ENCODE assay signal across 14 cellular contexts in genomic region chr2:25698752-25699151, GRCh38. TPM values are rescaled to one million over a fixed set of nuclear protein-coding genes. Genes with fewer than 3 reads are reported as not detected.
DNase-seq lines count a peak whose midpoint lies in the region; ATAC-seq and TF ChIP-seq lines count a peak whose summit lies in the region.
"Had no signal": no experiment of that assay in that cellular context is flagged by ENCODE, and none has a peak within 500 bp of the region (broad histone marks: within the 10 kb centered on the region; RNA-seq: fewer than 3 reads in every experiment).

No MANE protein-coding gene starts in this region.

- no peak overlapping the region for H3K9ac ChIP-seq in mammary epithelial cell (ENCODE audit: insufficient read depth, low read length)

- H3K36me3 ChIP-seq in mammary epithelial cell (ENCODE audit: insufficient read depth, low read length) (no peaks in the 10 kb centered on the region), left lung (no peaks in the 10 kb centered on the region)
- H3K36me3 ChIP-seq: MG63, ovary, SJSA1 had no signal

- H3K4me3 ChIP-seq in mammary epithelial cell (replicated peaks in 1 of 3; ENCODE audit: insufficient read depth in 1 of 3, low read depth in 2 of 3, low read length in 3 of 3) = no peak overlapping the region
- no peak overlapping the region for H3K4me3 ChIP-seq in left lung
- H3K4me3 ChIP-seq: MG63, ovary, SJSA1 had no signal

- dilution Hi-C loops in mammary epithelial cell (cut with HindIII; ENCODE audit: low sequenced_read_pairs) = loop anchor here (5.0 kb wide), 1 partner anchor 116 kb away; no protein-coding TSS in a partner anchor

- intact Hi-C loops in mammary epithelial cell (cut with micrococcal nuclease) = no loop called here
- intact Hi-C loops in left lung (cut with DNase I) = no loop called here

- H3K27me3 ChIP-seq in mammary epithelial cell (ENCODE audit: insufficient read depth, low read length) (no peaks in the 10 kb centered on the region), left lung (no peaks in the 10 kb centered on the region)
- H3K27me3 ChIP-seq: MG63, ovary, SJSA1 had no signal

- no peak for DNase-seq in activated CD8-positive, alpha-beta memory T cell treated with anti-CD3 and anti-CD28 coated beads, Interleukin-2, amount 10 ng/mL, durations not matched to agents 7 days and 5 days
- DNase-seq in activated CD8-positive, alpha-beta memory T cell treated with anti-CD3 and anti-CD28 coated beads for 24 hours = no peak
- DNase-seq in M059J (ENCODE audit: low read depth) = peak; percentile 56
- DNase-seq in mammary epithelial cell = peak; percentile 72
- no peak for DNase-seq in left lung
- DNase-seq in anterior cingulate cortex (lab: John Stamatoyannopoulos, UW) = no peak
- no peak for DNase-seq in NCI-H748 (lab: John Stamatoyannopoulos, UW; ENCODE audit: unreplicated experiment)
- DNase-seq: ACHN; activated T-cell treated with anti-CD3 and anti-CD28 coated beads, Interleukin-2, amount 50 U/mL, for 1 hour; MG63; NCI-H1694; ovary had no signal

- TF ChIP-seq CTCF in mammary epithelial cell (conservative IDR thresholded peaks at IDR 0.05 in 1 of 2, IDR thresholded peaks at IDR 0.05 in 1 of 2; ENCODE audit: extremely low read depth in 1 of 2, insufficient read depth in 1 of 2, low read depth in 1 of 2, low read length in 2 of 2) (no peak), left lung (IDR thresholded peaks at IDR 0.05) (no peak)

- H3K27me3 Mint-ChIP-seq in activated CD8-positive, alpha-beta memory T cell treated with anti-CD3 and anti-CD28 coated beads, Interleukin-2, amount 10 ng/mL, durations not matched to agents 7 days and 5 days = peaks cover 2% of the 10 kb centered on the region

- peaks cover 5% of the 10 kb centered on the region for H3K4me1 Mint-ChIP-seq in activated CD8-positive, alpha-beta memory T cell treated with anti-CD3 and anti-CD28 coated beads, Interleukin-2, amount 10 ng/mL, durations not matched to agents 7 days and 5 days

- H3K27ac ChIP-seq in mammary epithelial cell (ENCODE audit: insufficient read depth, low read depth, low read length) (no peak overlapping the region), left lung (no peak overlapping the region)
- H3K27ac ChIP-seq: ovary, SJSA1 had no signal

- no peaks in the 10 kb centered on the region for H3K36me3 Mint-ChIP-seq in activated CD8-positive, alpha-beta memory T cell treated with anti-CD3 and anti-CD28 coated beads, Interleukin-2, amount 10 ng/mL, durations not matched to agents 7 days and 5 days

- H3K27ac Mint-ChIP-seq in activated CD8-positive, alpha-beta memory T cell treated with anti-CD3 and anti-CD28 coated beads, Interleukin-2, amount 10 ng/mL, durations not matched to agents 7 days and 5 days = no peak overlapping the region

- H3K4me3 Mint-ChIP-seq in activated CD8-positive, alpha-beta memory T cell treated with anti-CD3 and anti-CD28 coated beads, Interleukin-2, amount 10 ng/mL, durations not matched to agents 7 days and 5 days = no peak overlapping the region

- H3K9me3 ChIP-seq in mammary epithelial cell (replicated peaks; ENCODE audit: insufficient read depth, low read length) (no peaks in the 10 kb centered on the region), left lung (no peaks in the 10 kb centered on the region)
- H3K9me3 ChIP-seq: MG63, ovary, SJSA1 had no signal

- H4K20me1 ChIP-seq in mammary epithelial cell (ENCODE audit: insufficient read depth, low read length) = no peaks in the 10 kb centered on the region

- in situ Hi-C loops in mammary epithelial cell (cut with MboI; ENCODE audit: low sequenced_read_pairs in 2 of 2) = loop anchor here in 1 of 2 donors (10.0 kb wide), 1 partner anchor 94 kb away; no protein-coding TSS in a partner anchor

- peaks cover 15% of the 10 kb centered on the region for H3K4me1 ChIP-seq in mammary epithelial cell (ENCODE audit: insufficient read depth, low read length)
- H3K4me1 ChIP-seq in left lung = no peaks in the 10 kb centered on the region
- H3K4me1 ChIP-seq: SJSA1 had no signal

- BruUV-seq in mammary epithelial cell (replicated peaks; lab: Mats Ljungman, UMichigan) = no TSS peak

- H3K9me3 Mint-ChIP-seq in activated CD8-positive, alpha-beta memory T cell treated with anti-CD3 and anti-CD28 coated beads, Interleukin-2, amount 10 ng/mL, durations not matched to agents 7 days and 5 days (ENCODE audit: low read depth) = no peaks in the 10 kb centered on the region

- no peak overlapping the region for H3K4me2 ChIP-seq in mammary epithelial cell (ENCODE audit: insufficient read depth, low read depth, low read length)

- H2AFZ ChIP-seq in mammary epithelial cell (ENCODE audit: low read depth, low read length) = no peak overlapping the region

- ATAC-seq in activated CD8-positive, alpha-beta memory T cell treated with anti-CD3 and anti-CD28 coated beads, Interleukin-2, amount 10 ng/mL, durations not matched to agents 7 days and 5 days = peak; percentile 42
- ATAC-seq in left lung (peak; percentile 55), GM18498 (IDR thresholded peaks at IDR 0.05; ENCODE audit: unreplicated experiment) (no peak)

- CTCF ChIA-PET in activated CD8-positive, alpha-beta memory T cell treated with anti-CD3 and anti-CD28 coated beads, Interleukin-2, amount 10 ng/mL, durations not matched to agents 7 days and 5 days (lab: Charles Lee) = interaction anchor here (1.2 to 5.7 kb wide), 4 partner anchors 9 to 111 kb away, joined by 4 to 66 read pairs (median 8); no protein-coding TSS in a partner anchor
- CTCF ChIA-PET in mammary epithelial cell (lab: Charles Lee; ENCODE audit: low non-redundant PET) = interaction anchor here (0.6 to 1.1 kb wide), 3 partner anchors 21 to 337 kb away, joined by 3 to 4 read pairs (median 3); no protein-coding TSS in a partner anchor

- H3K79me2 ChIP-seq in mammary epithelial cell (ENCODE audit: insufficient read depth, low read length) = no peaks in the 10 kb centered on the region

RNA-seq across cellular contexts. Expression of gene DTNB, which starts 25.4 kb away (rescaled TPM):
- 10 to 100 TPM; 23.7 to 49.8 TPM for total RNA-seq in activated CD8-positive, alpha-beta memory T cell treated with anti-CD3 and anti-CD28 coated beads, Interleukin-2, amount 10 ng/mL, durations not matched to agents 7 days and 5 days
- 12.2 and 12.5 TPM in 2 replicates for total RNA-seq in M059J (2014; rRNA removed; shearing (Covaris generic))
- total RNA-seq in mammary epithelial cell (10 to 100 TPM; 38.8 to 42.9 TPM), left lung (10 to 100 TPM; 17.6 to 25.6 TPM)
- polyA plus RNA-seq in mammary epithelial cell = 25.9 TPM
- polyA minus RNA-seq in mammary epithelial cell = 65.9 TPM

Comparison
In these comparisons a context has a peak if more than half of its experiments do, and no peak if none do; other contexts are left out.
1. DNase-seq: peak in M059J (single experiment) and mammary epithelial cell (single experiment); none in activated CD8-positive, alpha-beta memory T cell treated with anti-CD3 and anti-CD28 coated beads, Interleukin-2, amount 10 ng/mL, durations not matched to agents 7 days and 5 days (single experiment), activated CD8-positive, alpha-beta memory T cell treated with anti-CD3 and anti-CD28 coated beads for 24 hours (single experiment), left lung (0 of 2), anterior cingulate cortex (0 of 58) and NCI-H748 (single experiment).